10 cellular contexts compared by ENCODE assay signal in the genomic region with DNA sequence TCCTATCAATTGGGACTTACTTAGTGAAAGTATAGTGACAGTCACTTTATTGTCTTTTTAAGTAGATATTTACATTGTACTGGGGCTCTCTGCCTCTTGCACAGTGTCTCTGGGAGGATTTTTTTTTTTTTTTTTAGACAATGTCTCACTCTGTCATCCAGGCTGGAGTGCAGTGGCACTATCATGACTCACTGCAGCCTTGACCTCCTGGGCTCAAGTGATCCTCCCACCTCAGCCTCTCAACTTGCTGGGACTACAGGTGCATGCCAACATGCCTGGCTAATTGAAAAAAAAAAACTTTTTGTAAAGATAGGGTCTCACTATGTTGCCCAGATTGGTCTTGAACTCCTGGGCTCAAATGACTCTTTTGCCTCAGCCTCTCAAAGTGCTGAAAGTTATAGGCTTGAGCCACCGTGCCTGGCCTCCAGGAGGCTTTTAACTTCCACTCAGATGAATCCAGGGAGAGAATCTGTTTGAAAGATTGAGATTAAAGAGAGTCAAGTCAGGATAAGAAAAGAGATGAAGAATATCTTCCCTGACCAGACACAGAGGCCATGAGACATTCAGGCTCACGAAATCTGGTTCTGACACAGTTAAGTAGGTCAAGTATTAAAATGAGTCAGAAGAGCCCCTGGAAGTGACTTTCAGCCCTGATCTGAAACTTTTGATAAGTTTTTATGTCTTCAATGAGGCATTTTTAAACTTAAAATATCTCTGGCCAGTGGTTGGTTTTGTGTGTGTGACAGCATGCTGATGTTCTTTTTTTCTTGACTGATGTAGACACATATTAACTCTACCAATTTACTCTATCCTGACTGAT. TPM values are rescaled to one million over a fixed set of nuclear protein-coding genes. Genes with fewer than 3 reads are reported as not detected.
DNase-seq lines count a peak whose midpoint lies in the region; ATAC-seq, FAIRE-seq and TF ChIP-seq lines count a peak whose summit lies in the region.
"Had no signal": no experiment of that assay in that cellular context is flagged by ENCODE, and none has a peak within 500 bp of the region (broad histone marks: within the 10 kb centered on the region; RNA-seq: fewer than 3 reads in every experiment).

No MANE protein-coding gene starts in this region.

- no peak for TF ChIP-seq CTCF in adrenal gland (IDR thresholded peaks at IDR 0.05)
- no peak for TF ChIP-seq CTCF in mucosa of descending colon (IDR thresholded peaks at IDR 0.05)
- no peak for TF ChIP-seq CTCF in suprapubic skin (IDR thresholded peaks at IDR 0.05)

- DNase-seq in adrenal gland (peak; percentile 45 to 72 (median 65)), HTR-8/SVneo (ENCODE audit: insufficient read length, low spot score) (no peak), NOMO-1 (lab: John Stamatoyannopoulos, UW; ENCODE audit: unreplicated experiment in 2 of 2) (no peak), mucosa of descending colon (no peak), suprapubic skin (ENCODE audit: low spot score in 2 of 2) (no peak)
- DNase-seq: aorta, heart right ventricle had no signal

- no peaks in the 10 kb centered on the region for H3K9me3 ChIP-seq in adrenal gland (replicated peaks in 1 of 3)
- H3K9me3 ChIP-seq in mucosa of descending colon: no peaks in the 10 kb centered on the region
- H3K9me3 ChIP-seq in suprapubic skin: no peaks in the 10 kb centered on the region
- H3K9me3 ChIP-seq: heart right ventricle had no signal

- TF ChIP-seq POLR2A in adrenal gland (IDR thresholded peaks at IDR 0.05) (no peak), suprapubic skin (IDR thresholded peaks at IDR 0.05) (no peak)

- H3K27ac ChIP-seq in adrenal gland (peak overlapping the region; percentile 33 to 73 (median 56)), suprapubic skin (no peak overlapping the region)
- H3K27ac ChIP-seq: heart right ventricle had no signal

- no peak for TF ChIP-seq EP300 in suprapubic skin (IDR thresholded peaks at IDR 0.05)

- H3K4me3 ChIP-seq in adrenal gland (no peak overlapping the region), mucosa of descending colon (no peak overlapping the region), suprapubic skin (no peak overlapping the region)
- H3K4me3 ChIP-seq: heart right ventricle had no signal

- intact Hi-C loops in adrenal gland (cut with DNase I): no loop called here
- intact Hi-C loops in mucosa of descending colon (cut with DNase I, micrococcal nuclease): no loop called here

- H3K4me1 ChIP-seq in adrenal gland (replicated peaks in 1 of 2) (peaks cover 15 to 24% of the 10 kb centered on the region in 2 donors), mucosa of descending colon (ENCODE audit: low read depth) (no peaks in the 10 kb centered on the region), suprapubic skin (no peaks in the 10 kb centered on the region)

- WGBS in adrenal gland, 4 donors: 26 to 57% (median 41%) methylated on average over 2 of the region's 2 CpGs
- 73% methylated on average over 2 of the region's 2 CpGs for WGBS in suprapubic skin

- peak; percentile 74 for ATAC-seq in GM18508 (IDR thresholded peaks at IDR 0.05; ENCODE audit: insufficient read depth, unreplicated experiment)
- peak; percentile 64 for ATAC-seq in GM19468 (IDR thresholded peaks at IDR 0.05; ENCODE audit: extremely low read depth, unreplicated experiment)
- ATAC-seq in HG03103 (IDR thresholded peaks at IDR 0.05; ENCODE audit: low read depth, unreplicated experiment): peak; percentile 91
- no peak for ATAC-seq in mucosa of descending colon
- ATAC-seq: heart right ventricle had no signal

- no peak for FAIRE-seq in HTR-8/SVneo (lab: Jason Lieb, UNC)

- H3K27me3 ChIP-seq in adrenal gland: no peaks in the 10 kb centered on the region
- H3K27me3 ChIP-seq in suprapubic skin: no peaks in the 10 kb centered on the region
- H3K27me3 ChIP-seq: heart right ventricle had no signal

- H3K36me3 ChIP-seq in adrenal gland (replicated peaks in 1 of 2) (no peaks in the 10 kb centered on the region), mucosa of descending colon (ENCODE audit: low read depth) (no peaks in the 10 kb centered on the region), suprapubic skin (no peaks in the 10 kb centered on the region)
- H3K36me3 ChIP-seq: heart right ventricle had no signal

RNA-seq across cellular contexts. Expression of a gene that starts 18.3 kb away (rescaled TPM):
- total RNA-seq in adrenal gland (1 to 10 TPM in 5 of 8 donors, under 1 TPM in 3; 0.49 to 8.3 (median 1.5) TPM), mucosa of descending colon (1 to 10 TPM in 1 of 3 donors, under 1 TPM in 2; 0.10 to 1.5 (median 0.29) TPM), suprapubic skin (under 1 TPM; 0.34 to 0.80 (median 0.42) TPM)
- polyA plus RNA-seq in adrenal gland: 1 to 10 TPM; 1.5 to 2.1 (median 2.1) TPM

RNA-seq across cellular contexts. Expression of a gene that starts 32.2 kb away (rescaled TPM):
- total RNA-seq in adrenal gland: 10 to 100 TPM; 17.0 to 35.5 (median 21.9) TPM
- polyA plus RNA-seq in adrenal gland: 10 to 100 TPM; 34.1 to 74.1 (median 55.0) TPM
- total RNA-seq in mucosa of descending colon: 10 to 100 TPM in 2 of 3 donors, 1 to 10 TPM in 1; 8.0 to 12.1 (median 11.3) TPM
- total RNA-seq in suprapubic skin: 1 to 10 TPM; 6.3 to 9.0 (median 7.5) TPM

RNA-seq across cellular contexts. Expression of a gene that starts 32.2 kb away (rescaled TPM):
- total RNA-seq in adrenal gland (10 to 100 TPM in 6 of 8 donors, 1 to 10 TPM in 2; 9.4 to 25.3 (median 16.9) TPM), mucosa of descending colon (10 to 100 TPM; 10.4 to 17.3 (median 10.5) TPM), suprapubic skin (10 to 100 TPM; 12.0 to 23.3 (median 16.4) TPM)
- 10 to 100 TPM; 16.9 to 26.1 (median 19.0) TPM for polyA plus RNA-seq in adrenal gland

Comparison
In these comparisons a context has a peak if more than half of its experiments do, and no peak if none do; other contexts are left out.
1. DNase-seq: peak in adrenal gland (7 of 7); none in HTR-8/SVneo (single experiment), NOMO-1 (0 of 2), mucosa of descending colon (0 of 3) and suprapubic skin (0 of 2).